1 cellular context compared by ENCODE assay signal in genomic region chr1:156749429-156750118, GRCh38.
TF ChIP-seq lines count a peak whose summit lies in the region.

No MANE protein-coding gene starts in this region.

TF ChIP-seq in SK-N-SH, 30 proteins besides CTCF, POLR2A, EP300 and RAD21 (continued from another document):
- TF ChIP-seq YY1 (IDR thresholded peaks at IDR 0.05; ENCODE audit: low read depth) (no peak), CHD2 (IDR thresholded peaks at IDR 0.05; ENCODE audit: low read length, partially characterized antibody) (no peak), POLR2AphosphoS5 (IDR thresholded peaks at IDR 0.05; ENCODE audit: low read depth, low read length) (no peak), TAF1 (IDR thresholded peaks at IDR 0.05; ENCODE audit: borderline replicate concordance, low read depth, low read length) (no peak), FOXJ3 (CRISPR knock-in tag; IDR thresholded peaks at IDR 0.05) (no peak), SIN3A (IDR thresholded peaks at IDR 0.05; ENCODE audit: borderline replicate concordance, low read depth, low read length) (no peak), RCOR1 (IDR thresholded peaks at IDR 0.05; ENCODE audit: low read length) (no peak), TCF12 (IDR thresholded peaks at IDR 0.05) (no peak)
